Comparison of ENCODE assay signal across 9 cellular contexts in the genomic region with DNA sequence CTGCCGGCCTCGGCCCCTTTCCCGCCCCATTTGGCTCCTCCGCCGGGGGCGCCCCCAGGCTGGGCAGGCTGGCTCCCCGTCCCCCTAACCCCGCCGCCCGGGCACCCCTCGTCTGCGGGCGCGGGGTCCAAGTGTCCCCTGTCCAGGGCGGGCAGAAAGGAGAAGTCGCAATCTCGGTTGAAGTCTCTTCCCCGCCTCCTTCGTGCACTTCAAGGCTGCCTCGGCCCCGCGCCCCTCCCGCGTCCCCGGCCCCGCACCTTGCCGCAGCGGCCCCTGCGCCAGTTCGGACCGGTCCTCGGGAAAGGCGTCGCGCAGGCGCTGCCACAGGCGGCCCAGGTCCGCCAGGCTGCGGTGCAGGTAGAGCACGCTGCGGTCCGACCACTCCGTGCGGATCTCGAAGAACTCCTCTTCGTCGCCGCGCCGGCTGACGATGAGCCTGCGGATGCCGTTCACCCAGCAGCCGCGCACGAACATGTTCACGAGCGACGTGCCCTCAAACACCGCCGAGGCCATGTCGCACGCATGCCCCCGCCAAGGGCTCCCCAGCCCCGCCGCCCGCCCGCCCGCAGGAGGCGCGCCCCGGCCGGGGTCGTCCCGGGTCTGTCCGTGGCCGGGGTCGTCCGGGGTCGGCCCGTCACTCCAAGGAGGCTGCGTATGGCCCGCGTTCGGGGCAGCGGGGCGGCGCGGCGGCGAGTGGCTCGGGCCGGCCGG. TPM values are rescaled to one million over a fixed set of nuclear protein-coding genes. Genes with fewer than 3 reads are reported as not detected.
DNase-seq lines count a peak whose midpoint lies in the region; ATAC-seq, FAIRE-seq and TF ChIP-seq lines count a peak whose summit lies in the region.
"Had no signal": no experiment of that assay in that cellular context is flagged by ENCODE, and none has a peak within 500 bp of the region (broad histone marks: within the 10 kb centered on the region; RNA-seq: fewer than 3 reads in every experiment).

A gene with protein sequence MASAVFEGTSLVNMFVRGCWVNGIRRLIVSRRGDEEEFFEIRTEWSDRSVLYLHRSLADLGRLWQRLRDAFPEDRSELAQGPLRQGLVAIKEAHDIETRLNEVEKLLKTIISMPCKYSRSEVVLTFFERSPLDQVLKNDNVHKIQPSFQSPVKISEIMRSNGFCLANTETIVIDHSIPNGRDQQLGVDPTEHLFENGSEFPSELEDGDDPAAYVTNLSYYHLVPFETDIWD (minus strand): TSS at position 695 of the 711 bp plus-strand sequence. CDS start 182 bp downstream, at position 513.

- peaks cover 41 to 47% (median 43%) of the 10 kb centered on the region in 3 donors for H3K4me1 Mint-ChIP-seq in naive B cell

- peak within 1 kb of the TSS; percentile 63 to 88 (median 76) for H3K4me3 Mint-ChIP-seq in naive B cell

- H3K9me3 Mint-ChIP-seq in naive B cell = no peaks in the 10 kb centered on the region

- DNase-seq in DMS 273 (lab: John Stamatoyannopoulos, UW; ENCODE audit: unreplicated experiment) (peak; percentile 53), DMS 273 treated with DMSO at 0.1 percent for 48 hours (lab: John Stamatoyannopoulos, UW) (no peak), epithelial cell of esophagus (ENCODE audit: low read depth) (peak; percentile 30), naive B cell (peak; percentile 36), urothelium cell line (ENCODE audit: low spot score) (peak; percentile 13), midbrain (lab: John Stamatoyannopoulos, UW) (no peak)

- peaks cover 0 to 17% (median 10%) of the 10 kb centered on the region in 3 donors for H3K27me3 Mint-ChIP-seq in naive B cell

- peak within 1 kb of the TSS in 3 of 6 donors; percentile 26 to 92 (median 49) for H3K27ac Mint-ChIP-seq in naive B cell

- no peak for FAIRE-seq in urothelium cell line (lab: Jason Lieb, UNC)
- FAIRE-seq: A204.1 had no signal

- peak within 1 kb of the TSS; percentile 88 for H3K4me3 ChIP-seq in WI38 (ENCODE audit: low read depth, low read length)
- H3K4me3 ChIP-seq in epithelial cell of esophagus (ENCODE audit: low read length) = peak within 1 kb of the TSS; percentile 61

- no peak for TF ChIP-seq CTCF in WI38 (IDR thresholded peaks at IDR 0.05; ENCODE audit: low read depth, low read length)
- TF ChIP-seq CTCF in epithelial cell of esophagus (IDR thresholded peaks at IDR 0.05; ENCODE audit: insufficient read depth, low read depth, low read length, missing control alignments) = no peak

- ATAC-seq in HG02885 (IDR thresholded peaks at IDR 0.05; ENCODE audit: poor library complexity, unreplicated experiment) = peak; percentile 3
- ATAC-seq in naive B cell (ENCODE audit: low read depth in 2 of 2) = peak; percentile 12 to 16

- H3K36me3 Mint-ChIP-seq in naive B cell = no peaks in the 10 kb centered on the region

RNA-seq across cellular contexts. Expression of the gene that starts here (rescaled TPM):
- polyA plus RNA-seq in naive B cell (ENCODE audit: low read depth in 6 of 6) = 1 to 10 TPM in 2 of 6 donors, under 1 TPM in 3, not detected in 1; 0.44 to 3.1 (median 0.97) TPM

Comparison
In these comparisons a context has a peak if more than half of its experiments do, and no peak if none do; other contexts are left out.
1. DNase-seq: peak in DMS 273 (single experiment), epithelial cell of esophagus (single experiment), naive B cell (single experiment) and urothelium cell line (single experiment); none in DMS 273 treated with DMSO at 0.1 percent for 48 hours (single experiment) and midbrain (single experiment).